In genomic region chr18:77115461-77115907, GRCh38 we compare ENCODE assay signal across 10 cellular contexts. TPM values are rescaled to one million over a fixed set of nuclear protein-coding genes. Genes with fewer than 3 reads are reported as not detected.
DNase-seq lines count a peak whose midpoint lies in the region; ATAC-seq, FAIRE-seq and TF ChIP-seq lines count a peak whose summit lies in the region.
"Had no signal": no experiment of that assay in that cellular context is flagged by ENCODE, and none has a peak within 500 bp of the region (broad histone marks: within the 10 kb centered on the region; RNA-seq: fewer than 3 reads in every experiment).

No MANE protein-coding gene starts in this region.

- CTCF ChIA-PET in activated naive CD4-positive, alpha-beta T cell treated with anti-CD3 and anti-CD28 coated beads, Interleukin-2, amount 10 ng/mL, durations not matched to agents 7 days and 5 days (lab: Charles Lee) = interaction anchor here (1.2 to 2.5 kb wide), 2 partner anchors 8 to 11 kb away, joined by 3 to 10 read pairs; no protein-coding TSS in a partner anchor
- CTCF ChIA-PET in activated CD8-positive, alpha-beta T cell treated with anti-CD3 and anti-CD28 coated beads for 36 hours (lab: Charles Lee) = interaction anchor here (0.7 to 2.0 kb wide), 3 partner anchors 8 to 52 kb away, joined by 3 to 6 read pairs (median 4); no protein-coding TSS in a partner anchor

- DNase-seq in activated naive CD4-positive, alpha-beta T cell treated with Interleukin-2 at 50 U/mL for 16 hours = peak; percentile 1
- no peak for DNase-seq in activated naive CD4-positive, alpha-beta T cell treated with anti-CD3 and anti-CD28 coated beads, Interleukin-2, amount 10 ng/mL, durations not matched to agents 7 days and 5 days
- DNase-seq in activated CD8-positive, alpha-beta T cell treated with anti-CD3 and anti-CD28 coated beads for 36 hours = no peak
- no peak for DNase-seq in kidney
- no peak for DNase-seq in tibial nerve (ENCODE audit: low spot score in 2 of 2)
- DNase-seq in amniotic stem cell (lab: John Stamatoyannopoulos, UW) = no peak
- DNase-seq in glutamatergic neuron = no peak
- DNase-seq: BE2C, NCI-H1048 had no signal

- H3K4me3 Mint-ChIP-seq in activated naive CD4-positive, alpha-beta T cell treated with anti-CD3 and anti-CD28 coated beads, Interleukin-2, amount 10 ng/mL, durations not matched to agents 7 days and 5 days = no peak overlapping the region
- H3K4me3 Mint-ChIP-seq in activated CD8-positive, alpha-beta T cell treated with anti-CD3 and anti-CD28 coated beads for 36 hours = no peak overlapping the region
- H3K4me3 Mint-ChIP-seq in glutamatergic neuron (ENCODE audit: unreplicated experiment) = no peak overlapping the region

- FAIRE-seq in kidney (lab: Jason Lieb, UNC) = no peak

- H3K9ac ChIP-seq in kidney (ENCODE audit: low read length in 2 of 2) = peak overlapping the region in 1 of 2 donors; percentile 52

- no peak for TF ChIP-seq CTCF in activated CD8-positive, alpha-beta T cell treated with anti-CD3 and anti-CD28 coated beads for 36 hours (IDR thresholded peaks at IDR 0.05)
- no peak for TF ChIP-seq CTCF in kidney (IDR thresholded peaks at IDR 0.05; ENCODE audit: borderline replicate concordance, extremely low read depth, insufficient read depth)
- no peak for TF ChIP-seq CTCF in tibial nerve (IDR thresholded peaks at IDR 0.05)
- TF ChIP-seq CTCF in glutamatergic neuron (IDR thresholded peaks at IDR 0.05; ENCODE audit: partially characterized antibody, unreplicated experiment) = no peak

- WGBS in tibial nerve, 2 donors = 57 to 68% methylated on average over 2 of the region's 2 CpGs

- H3K9me3 Mint-ChIP-seq in activated naive CD4-positive, alpha-beta T cell treated with anti-CD3 and anti-CD28 coated beads, Interleukin-2, amount 10 ng/mL, durations not matched to agents 7 days and 5 days = no peaks in the 10 kb centered on the region
- peaks cover 4% of the 10 kb centered on the region for H3K9me3 Mint-ChIP-seq in activated CD8-positive, alpha-beta T cell treated with anti-CD3 and anti-CD28 coated beads for 36 hours
- peaks cover 13% of the 10 kb centered on the region for H3K9me3 Mint-ChIP-seq in glutamatergic neuron (ENCODE audit: unreplicated experiment)

- H3K27ac ChIP-seq in kidney (ENCODE audit: low read depth in 2 of 2, low read length in 2 of 2) = peak overlapping the region; percentile 93 to 96
- H3K27ac ChIP-seq in tibial nerve = peak overlapping the region in 3 of 4 donors; percentile 79 to 86 (median 81)

- peak in 1 of 2 donors; percentile 36 for TF ChIP-seq EP300 in tibial nerve (IDR thresholded peaks at IDR 0.05)

- TF ChIP-seq POLR2A in tibial nerve (IDR thresholded peaks at IDR 0.05) = no peak

- no peaks in the 10 kb centered on the region for H3K9me3 ChIP-seq in kidney (ENCODE audit: control insufficient read depth in 1 of 2, low read length in 2 of 2)
- H3K9me3 ChIP-seq in tibial nerve = no peaks in the 10 kb centered on the region
- H3K9me3 ChIP-seq: BE2C had no signal

- intact Hi-C loops in activated CD8-positive, alpha-beta T cell treated with anti-CD3 and anti-CD28 coated beads for 36 hours (cut with micrococcal nuclease) = no loop called here
- intact Hi-C loops in kidney (cut with DNase I) = no loop called here

- peaks cover 58% of the 10 kb centered on the region for H3K36me3 Mint-ChIP-seq in activated naive CD4-positive, alpha-beta T cell treated with anti-CD3 and anti-CD28 coated beads, Interleukin-2, amount 10 ng/mL, durations not matched to agents 7 days and 5 days
- peaks cover 65% of the 10 kb centered on the region for H3K36me3 Mint-ChIP-seq in activated CD8-positive, alpha-beta T cell treated with anti-CD3 and anti-CD28 coated beads for 36 hours (ENCODE audit: low read depth)
- H3K36me3 Mint-ChIP-seq in glutamatergic neuron (ENCODE audit: unreplicated experiment) = peaks cover 21% of the 10 kb centered on the region

- H3K27me3 ChIP-seq in tibial nerve = no peaks in the 10 kb centered on the region
- H3K27me3 ChIP-seq: BE2C had no signal

- no peak for ATAC-seq in activated CD8-positive, alpha-beta T cell treated with anti-CD3 and anti-CD28 coated beads for 36 hours
- ATAC-seq in HG02938 (IDR thresholded peaks at IDR 0.05; ENCODE audit: unreplicated experiment) = no peak

- POLR2A ChIA-PET in activated CD8-positive, alpha-beta T cell treated with anti-CD3 and anti-CD28 coated beads for 36 hours (lab: Charles Lee) = interaction anchor here (1.3 to 20.2 kb wide), 4 partner anchors 10 to 50 kb away, joined by 4 to 337 read pairs (median 8); partner anchors contain the start of gene MBP

- H3K4me1 Mint-ChIP-seq in activated naive CD4-positive, alpha-beta T cell treated with anti-CD3 and anti-CD28 coated beads, Interleukin-2, amount 10 ng/mL, durations not matched to agents 7 days and 5 days = peaks cover 76% of the 10 kb centered on the region
- H3K4me1 Mint-ChIP-seq in activated CD8-positive, alpha-beta T cell treated with anti-CD3 and anti-CD28 coated beads for 36 hours (ENCODE audit: low read depth) = peaks cover 81% of the 10 kb centered on the region
- peaks cover 27% of the 10 kb centered on the region for H3K4me1 Mint-ChIP-seq in glutamatergic neuron (ENCODE audit: low read depth, unreplicated experiment)

- H3K4me3 ChIP-seq in kidney (ENCODE audit: low read length in 2 of 2) (no peak overlapping the region), tibial nerve (no peak overlapping the region)

- H3K27ac Mint-ChIP-seq in activated naive CD4-positive, alpha-beta T cell treated with anti-CD3 and anti-CD28 coated beads, Interleukin-2, amount 10 ng/mL, durations not matched to agents 7 days and 5 days = no peak overlapping the region
- H3K27ac Mint-ChIP-seq in activated CD8-positive, alpha-beta T cell treated with anti-CD3 and anti-CD28 coated beads for 36 hours = peak overlapping the region; percentile 71
- no peak overlapping the region for H3K27ac Mint-ChIP-seq in glutamatergic neuron (ENCODE audit: unreplicated experiment)

- peaks cover 39 to 43% of the 10 kb centered on the region in 2 donors for H3K4me1 ChIP-seq in kidney (ENCODE audit: control insufficient read depth in 1 of 2, insufficient read depth in 1 of 2, low read depth in 1 of 2, low read length in 2 of 2)
- H3K4me1 ChIP-seq in tibial nerve = peaks cover 0 to 15% (median 1%) of the 10 kb centered on the region in 4 donors
- H3K4me1 ChIP-seq: BE2C had no signal

- H3K36me3 ChIP-seq in kidney (ENCODE audit: control insufficient read depth in 1 of 2, insufficient read depth in 2 of 2, low read length in 2 of 2) (peaks cover 0 to 2% of the 10 kb centered on the region in 2 donors), tibial nerve (no peaks in the 10 kb centered on the region)
- H3K36me3 ChIP-seq: BE2C had no signal

- H3K27me3 Mint-ChIP-seq in activated naive CD4-positive, alpha-beta T cell treated with anti-CD3 and anti-CD28 coated beads, Interleukin-2, amount 10 ng/mL, durations not matched to agents 7 days and 5 days = no peaks in the 10 kb centered on the region
- H3K27me3 Mint-ChIP-seq in activated CD8-positive, alpha-beta T cell treated with anti-CD3 and anti-CD28 coated beads for 36 hours = no peaks in the 10 kb centered on the region
- peaks cover 3% of the 10 kb centered on the region for H3K27me3 Mint-ChIP-seq in glutamatergic neuron (ENCODE audit: unreplicated experiment)

RNA-seq across cellular contexts. Expression of gene MBP, which starts 17.1 kb away (rescaled TPM):
- 10 to 100 TPM; 39.9 to 41.5 TPM for total RNA-seq in activated CD8-positive, alpha-beta T cell treated with anti-CD3 and anti-CD28 coated beads for 36 hours
- total RNA-seq in kidney = 61.2 TPM
- 15.1 TPM for polyA plus RNA-seq in kidney (ENCODE audit: insufficient read depth, low read depth, low replicate concordance)
- 1,000 to 10,000 TPM in 3 of 4 donors, 100 to 1,000 TPM in 1; 831 to 1,485 (median 1,405) TPM for total RNA-seq in tibial nerve
- total RNA-seq in glutamatergic neuron (ENCODE audit: unreplicated experiment) = 82.6 TPM
